ENCODE assay signal across 31 cellular contexts in the genomic region with DNA sequence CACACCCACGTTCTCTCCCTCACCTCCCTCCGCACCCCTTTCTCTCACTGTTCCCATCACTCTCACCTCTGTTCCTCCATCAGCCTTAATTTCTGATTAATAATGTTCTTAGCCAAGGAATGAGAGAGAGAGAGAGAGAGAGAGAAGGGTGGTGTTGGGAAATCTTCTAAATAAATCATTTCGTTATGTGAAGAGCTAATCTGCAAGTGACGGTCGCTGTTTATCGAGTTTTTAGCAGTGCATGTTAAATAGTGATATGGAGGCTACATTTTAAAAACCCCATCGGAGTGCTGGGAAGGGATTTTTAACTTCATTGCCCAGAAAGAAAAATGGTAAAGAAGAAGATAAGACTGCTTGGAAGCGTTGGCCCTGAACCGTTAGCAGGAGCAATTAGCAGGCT.
"Had no signal": no experiment of that assay in that cellular context is flagged by ENCODE, and none has a peak within 500 bp of the region (broad histone marks: within the 10 kb centered on the region; RNA-seq: fewer than 3 reads in every experiment).

No MANE protein-coding gene starts in this region.

- DNase-seq: activated CD4-positive, alpha-beta memory T cell treated with anti-CD3 and anti-CD28 coated beads, Interleukin-2, amount 10 ng/mL, durations not matched to agents 7 days and 5 days; activated CD4-positive, alpha-beta T cell treated with anti-CD3 and anti-CD28 coated beads for 1 hour; activated CD4-positive, alpha-beta T cell treated with anti-CD3 and anti-CD28 coated beads for 4 hours; activated CD4-positive, alpha-beta T cell treated with anti-CD3 and anti-CD28 coated beads, Interleukin-2, amount 10 ng/mL, durations not matched to agents 7 days and 5 days; activated CD4-positive, alpha-beta T cell treated with anti-CD3 and anti-CD28 coated beads, Interleukin-2, amount 50 U/mL, for 4 hours; activated CD8-positive, alpha-beta memory T cell treated with anti-CD3 and anti-CD28 coated beads, Interleukin-2, amount 50 U/mL, for 48 hours; activated effector memory CD4-positive, alpha-beta T cell treated with Interleukin-2 at 50 U/mL for 16 hours; activated gamma-delta T cell treated with Interleukin-2 at 50 U/mL for 16 hours; activated naive CD4-positive, alpha-beta T cell treated with anti-CD3 and anti-CD28 coated beads, Interleukin-2, amount 50 U/mL, for 16 hours; activated naive CD4-positive, alpha-beta T cell treated with Interleukin-2 at 50 U/mL for 16 hours; activated T-cell treated with anti-CD3 and anti-CD28 coated beads for 4 hours; activated T-cell treated with anti-CD3 and anti-CD28 coated beads, Interleukin-2, amount 50 U/mL, for 24 hours; amniotic stem cell; anterior cingulate cortex; caudate nucleus; cortex of kidney; dermis blood vessel endothelial cell; effector CD4-positive, alpha-beta T cell; effector memory CD8-positive, alpha-beta T cell; erythroblast; foreskin keratinocyte; gastrocnemius medialis; glutamatergic neuron; heart left ventricle; T-cell; T1000 had no signal

- H3K36me3 ChIP-seq: esophagus muscularis mucosa, gastrocnemius medialis, heart left ventricle had no signal

- H3K27ac ChIP-seq: esophagus muscularis mucosa, foreskin keratinocyte, gastrocnemius medialis, heart left ventricle had no signal

- H3K4me1 ChIP-seq: esophagus muscularis mucosa, foreskin keratinocyte, gastrocnemius medialis, heart left ventricle had no signal

- H3K9me3 ChIP-seq: esophagus muscularis mucosa, gastrocnemius medialis, heart left ventricle had no signal

- H3K4me3 ChIP-seq: esophagus muscularis mucosa, gastrocnemius medialis, heart left ventricle had no signal

- ATAC-seq: activated T-helper 17 cell treated with anti-CD3 and anti-CD28 coated beads, Interleukin-2, amount 50 U/mL, for 72 hours; effector memory CD8-positive, alpha-beta T cell; foreskin keratinocyte; gastrocnemius medialis; heart left ventricle; T-cell; WTC11 had no signal

- FAIRE-seq: astrocyte, colon had no signal
